In genomic region chr3:13749063-13749764, GRCh38 we compare ENCODE assay signal across 22 cellular contexts.
"Had no signal": no experiment of that assay in that cellular context is flagged by ENCODE, and none has a peak within 500 bp of the region (broad histone marks: within the 10 kb centered on the region; RNA-seq: fewer than 3 reads in every experiment).

No MANE protein-coding gene starts in this region.

- H3K4me1 ChIP-seq: gastrocnemius medialis, lower lobe of right lung, prostate gland, right atrium auricular region, suprapubic skin had no signal

- DNase-seq: cortex of kidney; effector CD4-positive, alpha-beta T cell; foreskin fibroblast; gastrocnemius medialis; head of caudate nucleus; left ventricle myocardium superior; lower lobe of right lung; natural killer cell; stimulated activated CD4-positive, alpha-beta T cell treated with anti-CD3 and anti-CD28 coated beads, Interleukin-12 subunit alpha, Interleukin-12 subunit beta, amount 100 ng/mL, for 4 hours; stimulated activated CD4-positive, alpha-beta T cell treated with anti-CD3 and anti-CD28 coated beads, Interleukin-1b, Interleukin-23, amount 100 ng/mL, for 48 hours; stimulated activated CD4-positive, alpha-beta T cell treated with anti-CD3 and anti-CD28 coated beads, Interleukin-4, amount 100 ng/mL, for 1 hour; stimulated activated CD8-positive, alpha-beta memory T cell treated with anti-CD3 and anti-CD28 coated beads, Interleukin-4, amount 100 ng/mL, for 48 hours; stimulated activated naive CD4-positive, alpha-beta T cell; stimulated activated naive CD8-positive, alpha-beta T cell treated with anti-CD3 and anti-CD28 coated beads, Interleukin-15, amount 100 ng/mL, for 72 hours had no signal

- H3K9me3 Mint-ChIP-seq: natural killer cell, neural crest cell, type B pancreatic cell had no signal

- H3K27ac ChIP-seq: gastrocnemius medialis, lower lobe of right lung, prostate gland, right atrium auricular region, suprapubic skin had no signal

- H3K36me3 ChIP-seq: gastrocnemius medialis, lower lobe of right lung, prostate gland, right atrium auricular region, suprapubic skin had no signal

- H3K4me2 ChIP-seq: smooth muscle cell had no signal

- H3K4me3 ChIP-seq: gastrocnemius medialis, lower lobe of right lung, prostate gland, right atrium auricular region, smooth muscle cell, suprapubic skin had no signal

- H3K9me3 ChIP-seq: gastrocnemius medialis, lower lobe of right lung, prostate gland, right atrium auricular region, suprapubic skin had no signal

- FAIRE-seq: keratinocyte had no signal

- ATAC-seq: gastrocnemius medialis; left ventricle myocardium superior; lower lobe of right lung; natural killer cell; sciatic nerve; stimulated activated naive CD8-positive, alpha-beta T cell treated with anti-CD3 and anti-CD28 coated beads, Interleukin-15, amount 100 ng/mL, for 72 hours had no signal

- H3K27me3 ChIP-seq: gastrocnemius medialis, right atrium auricular region had no signal

- H3K27ac Mint-ChIP-seq: natural killer cell had no signal

- H3K4me3 Mint-ChIP-seq: natural killer cell; neural crest cell; stimulated activated naive CD8-positive, alpha-beta T cell treated with anti-CD3 and anti-CD28 coated beads, Interleukin-15, amount 100 ng/mL, for 72 hours had no signal

- H3K4me1 Mint-ChIP-seq: natural killer cell; stimulated activated naive CD8-positive, alpha-beta T cell treated with anti-CD3 and anti-CD28 coated beads, Interleukin-15, amount 100 ng/mL, for 72 hours had no signal

- H3K36me3 Mint-ChIP-seq: natural killer cell, type B pancreatic cell had no signal
